ENCODE assay signal across 1 cellular context in genomic region chr1:86487131-86487804, GRCh38.
TF ChIP-seq lines count a peak whose summit lies in the region.

No MANE protein-coding gene starts in this region.

TF ChIP-seq in IMR-90, 13 proteins besides CTCF, POLR2A, EP300 and RAD21 (continued from another document):
- TF ChIP-seq MAZ (IDR thresholded peaks at IDR 0.05; ENCODE audit: borderline replicate concordance, low read depth, low read length) (no peak), CHD1 (IDR thresholded peaks at IDR 0.05; ENCODE audit: low read depth, low read length) (no peak), NFE2L2 (IDR thresholded peaks at IDR 0.05; ENCODE audit: low read depth, low read length) (no peak), BHLHE40 (IDR thresholded peaks at IDR 0.05; ENCODE audit: low read depth, low read length) (no peak)
